8 cellular contexts compared by ENCODE assay signal in the genomic region with DNA sequence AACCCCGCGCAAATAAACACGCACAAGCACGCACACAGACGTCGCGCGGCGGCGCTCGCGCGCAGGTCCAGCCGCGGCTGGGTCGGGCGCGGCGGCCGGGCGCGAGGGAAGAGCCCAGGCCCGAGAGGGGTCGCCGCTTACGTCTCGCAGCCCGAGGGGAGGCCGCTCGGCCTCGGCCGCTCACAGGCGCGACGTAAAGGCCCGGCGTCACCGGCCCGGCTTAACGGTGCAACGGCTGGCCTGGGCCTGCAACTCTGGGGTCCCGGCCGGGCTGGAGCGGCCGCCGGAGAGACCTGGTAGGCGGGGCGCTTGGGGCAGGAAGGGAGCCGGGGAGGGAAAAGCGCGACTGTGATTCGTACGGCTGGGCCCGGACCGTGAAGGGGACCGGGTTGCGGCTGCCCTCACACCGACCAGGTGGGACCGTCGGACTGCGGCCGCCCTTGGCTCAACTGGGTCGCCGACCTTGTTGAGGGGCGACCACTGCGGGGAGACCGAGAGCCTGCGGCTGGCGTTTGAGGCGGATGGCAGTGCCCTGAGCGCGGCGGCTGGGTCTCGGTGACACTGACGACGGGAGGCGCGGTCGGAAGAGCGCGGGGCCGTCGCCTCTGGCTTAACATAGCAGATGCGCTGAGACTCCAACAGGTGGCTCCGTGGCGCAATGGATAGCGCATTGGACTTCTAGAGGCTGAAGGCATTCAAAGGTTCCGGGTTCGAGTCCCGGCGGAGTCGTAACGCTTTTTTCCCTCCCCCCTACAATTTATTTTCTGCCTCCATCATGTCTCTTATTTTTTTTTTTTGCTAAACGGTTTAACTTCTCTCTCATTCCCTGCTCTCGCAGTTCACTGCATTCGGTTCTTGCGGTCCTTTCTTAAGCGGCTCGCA. TPM values are rescaled to one million over a fixed set of nuclear protein-coding genes. Genes with fewer than 3 reads are reported as not detected.
DNase-seq lines count a peak whose midpoint lies in the region; ATAC-seq and TF ChIP-seq lines count a peak whose summit lies in the region.

No MANE protein-coding gene starts in this region.

- H3K4me3 ChIP-seq in BJ (ENCODE audit: low read depth, low read length): peak overlapping the region; percentile 84
- H3K4me3 ChIP-seq in coronary artery: peak overlapping the region; percentile 92

- H3K36me3 ChIP-seq in BJ (ENCODE audit: control insufficient read depth, insufficient read depth, low read length): no peaks in the 10 kb centered on the region

- CTCF ChIA-PET in BJ (lab: Yijun Ruan, JAX): interaction anchor here (0.9 to 2.1 kb wide), 2 partner anchors 411 to 543 kb away, joined by 4 to 8 read pairs; no protein-coding TSS in a partner anchor

- no peaks in the 10 kb centered on the region for H3K27me3 ChIP-seq in BJ (ENCODE audit: control insufficient read depth, insufficient read depth, low read length)

- no peak for TF ChIP-seq CTCF in BJ (IDR thresholded peaks at IDR 0.05; ENCODE audit: insufficient read depth, low read depth, low read length)
- TF ChIP-seq CTCF in coronary artery (IDR thresholded peaks at IDR 0.05): no peak

- DNase-seq in BJ (ENCODE audit: low read depth): no peak
- DNase-seq in NCI-H510A treated with DMSO at 0.1 percent for 48 hours (lab: John Stamatoyannopoulos, UW): peak; percentile 98
- peak; percentile 91 for DNase-seq in activated CD4-positive, alpha-beta T cell treated with anti-CD3 and anti-CD28 coated beads for 48 hours
- DNase-seq in coronary artery (ENCODE audit: low spot score): peak; percentile 88
- peak; percentile 97 for DNase-seq in left kidney (ENCODE audit: low read depth, low spot score)
- DNase-seq in stimulated activated CD4-positive, alpha-beta T cell treated with anti-CD3 and anti-CD28 coated beads, Interleukin-1b, Interleukin-23, amount 100 ng/mL, for 48 hours: peak; percentile 84

- POLR2A ChIA-PET in BJ (lab: Charles Lee): interaction anchor here (0.7 kb wide), 1 partner anchor 62 kb away, joined by 12 read pairs; a partner anchor contains a TSS

- H3K27ac ChIP-seq in coronary artery: peak overlapping the region; percentile 95 to 99

- peak; percentile 68 for ATAC-seq in GM19324 (IDR thresholded peaks at IDR 0.05; ENCODE audit: low FRiP score, unreplicated experiment)
- peak; percentile 63 for ATAC-seq in HG03457 (IDR thresholded peaks at IDR 0.05; ENCODE audit: unreplicated experiment)

RNA-seq across cellular contexts. Expression of a gene that starts 31.8 kb away (rescaled TPM):
- polyA plus RNA-seq in BJ (2011; rRNA removed): 10.4 and 16.7 TPM in 2 replicates
- polyA minus RNA-seq in BJ (2011; rRNA and poly(A)+ RNA removed): 11.3 and 12.2 TPM in 2 replicates
